Comparison of ENCODE assay signal across 10 cellular contexts in genomic region chr4:73726000-73726399, GRCh38. TPM values are rescaled to one million over a fixed set of nuclear protein-coding genes. Genes with fewer than 3 reads are reported as not detected.
DNase-seq lines count a peak whose midpoint lies in the region; ATAC-seq, FAIRE-seq and TF ChIP-seq lines count a peak whose summit lies in the region.
"Had no signal": no experiment of that assay in that cellular context is flagged by ENCODE, and none has a peak within 500 bp of the region (broad histone marks: within the 10 kb centered on the region; RNA-seq: fewer than 3 reads in every experiment).

No MANE protein-coding gene starts in this region.

- POLR2A ChIA-PET in A549 (lab: Yijun Ruan, JAX): interaction anchor here (0.7 to 1.0 kb wide), 2 partner anchors 145 to 385 kb away, joined by 3 to 4 read pairs; no protein-coding TSS in a partner anchor

- H3K4me3 Mint-ChIP-seq in T-helper 17 cell: no peak overlapping the region
- H3K4me3 Mint-ChIP-seq: CD4-positive, CD25-positive, alpha-beta regulatory T cell had no signal

- H3K4me3 ChIP-seq in A549: no peak overlapping the region
- no peak overlapping the region for H3K4me3 ChIP-seq in astrocyte of the spinal cord (ENCODE audit: low read depth, low read length)
- H3K4me3 ChIP-seq in kidney epithelial cell (ENCODE audit: low read depth, low read length): no peak overlapping the region

- CTCF ChIA-PET in A549 (lab: Yijun Ruan, JAX): interaction anchor here (1.4 to 1.6 kb wide), 2 partner anchors 64 to 72 kb away, joined by 4 read pairs; no protein-coding TSS in a partner anchor

- no peaks in the 10 kb centered on the region for H3K4me1 Mint-ChIP-seq in T-helper 17 cell
- H3K4me1 Mint-ChIP-seq: CD4-positive, CD25-positive, alpha-beta regulatory T cell had no signal

- in situ Hi-C loops in astrocyte of the spinal cord (cut with HindIII; ENCODE audit: low sequenced_read_pairs): no loop called here

- peaks cover 6% of the 10 kb centered on the region for H3K27me3 Mint-ChIP-seq in T-helper 17 cell
- H3K27me3 Mint-ChIP-seq: CD4-positive, CD25-positive, alpha-beta regulatory T cell had no signal

- no peak for TF ChIP-seq RAD21 in A549 (conservative IDR thresholded peaks at IDR 0.05 in 1 of 2, IDR thresholded peaks at IDR 0.05 in 1 of 2)

- H3K36me3 ChIP-seq in kidney epithelial cell (ENCODE audit: control insufficient read depth, insufficient read depth, low read length): no peaks in the 10 kb centered on the region

- H3K9me3 ChIP-seq in A549: no peaks in the 10 kb centered on the region
- no peaks in the 10 kb centered on the region for H3K9me3 ChIP-seq in T-helper 17 cell (ENCODE audit: control insufficient read depth, low read length, poor library complexity, severe bottlenecking)

- no peak for TF ChIP-seq EP300 in A549 (IDR thresholded peaks at IDR 0.05)

- no peak for FAIRE-seq in A549 (lab: Jason Lieb, UNC)
- FAIRE-seq: H1 had no signal

- peak overlapping the region; percentile 67 to 83 for H3K27ac ChIP-seq in A549

- H3K27ac Mint-ChIP-seq in T-helper 17 cell: no peak overlapping the region

- no peaks in the 10 kb centered on the region for H3K27me3 ChIP-seq in kidney epithelial cell (ENCODE audit: control insufficient read depth, insufficient read depth, low read length)

- DNase-seq in A549 (ENCODE audit: low read depth in 1 of 2, low spot score in 1 of 2) (peak; percentile 52 to 75), HS-27A (ENCODE audit: low read depth) (peak; percentile 87), astrocyte of the spinal cord (ENCODE audit: low read depth, low spot score) (peak; percentile 88), kidney epithelial cell (ENCODE audit: low read depth) (peak; percentile 95), T-helper 17 cell (no peak), nucleus accumbens (lab: John Stamatoyannopoulos, UW) (no peak)
- DNase-seq in activated T-cell treated with anti-CD3 and anti-CD28 coated beads, Interleukin-2, amount 50 U/mL, for 1 hour: no peak
- DNase-seq: CD4-positive, CD25-positive, alpha-beta regulatory T cell had no signal

- H3K4me1 ChIP-seq in A549: peaks cover 56% of the 10 kb centered on the region

- peak overlapping the region; percentile 53 for H3K4me2 ChIP-seq in A549

- TF ChIP-seq CTCF in A549 (IDR thresholded peaks at IDR 0.05): no peak
- TF ChIP-seq CTCF in astrocyte of the spinal cord (IDR thresholded peaks at IDR 0.05; ENCODE audit: low read depth, low read length): no peak
- TF ChIP-seq CTCF in kidney epithelial cell (IDR thresholded peaks at IDR 0.05; ENCODE audit: insufficient read depth, low read length, poor library complexity, severe bottlenecking): no peak

- WGBS in A549 (ENCODE audit: missing lambda C conversion rate): 11% methylated on average over 1 of the region's 1 CpG

- peak; percentile 82 to 90; a peak in 4 of 6 replicates for ATAC-seq in A549
- no peak for ATAC-seq in GM21526 (IDR thresholded peaks at IDR 0.05; ENCODE audit: low FRiP score, unreplicated experiment)
- no peak for ATAC-seq in T-helper 17 cell

- H3K36me3 Mint-ChIP-seq in T-helper 17 cell (ENCODE audit: low read depth): no peaks in the 10 kb centered on the region
- H3K36me3 Mint-ChIP-seq: CD4-positive, CD25-positive, alpha-beta regulatory T cell had no signal

- TF ChIP-seq POLR2A in A549 (IDR thresholded peaks at IDR 0.05; ENCODE audit: low read length): no peak

TF ChIP-seq in A549, 52 proteins besides CTCF, POLR2A, EP300 and RAD21:
- peak; percentile 26; the same call in 1 of the 2 replicates for TF ChIP-seq JUNB (IDR thresholded peaks at IDR 0.05)
- TF ChIP-seq MAX (IDR thresholded peaks at IDR 0.05): 0 out of 2 replicates have a peak, but pooled peaks have one; percentile 21
- TF ChIP-seq FOSL2 (IDR thresholded peaks at IDR 0.05): no peak
- TF ChIP-seq FOSL2 (CRISPR knock-in tag; IDR thresholded peaks at IDR 0.05): peak; percentile 66
- peak; percentile 10 for TF ChIP-seq MAFK (IDR thresholded peaks at IDR 0.05; ENCODE audit: partially characterized antibody)
- TF ChIP-seq, protein P1, sequence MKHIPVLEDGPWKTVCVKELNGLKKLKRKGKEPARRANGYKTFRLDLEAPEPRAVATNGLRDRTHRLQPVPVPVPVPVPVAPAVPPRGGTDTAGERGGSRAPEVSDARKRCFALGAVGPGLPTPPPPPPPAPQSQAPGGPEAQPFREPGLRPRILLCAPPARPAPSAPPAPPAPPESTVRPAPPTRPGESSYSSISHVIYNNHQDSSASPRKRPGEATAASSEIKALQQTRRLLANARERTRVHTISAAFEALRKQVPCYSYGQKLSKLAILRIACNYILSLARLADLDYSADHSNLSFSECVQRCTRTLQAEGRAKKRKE (CRISPR knock-in tag; IDR thresholded peaks at IDR 0.05; ENCODE audit: low read depth): no peak

RNA-seq across cellular contexts. Expression of gene CXCL8, which starts 14.4 kb away (rescaled TPM):
- polyA plus RNA-seq in A549 (2011; rRNA removed): 57.2 and 87.7 TPM in 2 replicates
- 7.3 and 9.1 TPM in 2 replicates for polyA plus RNA-seq in A549 (2012; cell fraction: cytosol; rRNA removed)
- polyA plus RNA-seq in A549 (2012; cell fraction: nucleus; rRNA removed): 3.4 and 7.2 TPM in 2 replicates
- 4.0 to 5.6 TPM (median 4.4 TPM) in 3 replicates for polyA plus RNA-seq in A549 (2017; fragmentation: RNase III; extraction: RNeasy Plus Mini Kit Qiagen cat#74134 plus additional on column Dnase treatment)
- 20.2 and 42.4 TPM in 2 replicates for polyA minus RNA-seq in A549 (2011; rRNA and poly(A)+ RNA removed)
- total RNA-seq in kidney epithelial cell: 69.1 and 76.9 TPM in 2 replicates
- 10 to 100 TPM; 16.2 to 41.3 TPM for total RNA-seq in T-helper 17 cell
- total RNA-seq: H1 had no signal
- polyA plus RNA-seq: H1 had no signal

Comparison
In these comparisons a context has a peak if more than half of its experiments do, and no peak if none do; other contexts are left out.
1. ATAC-seq: peak in A549 (2 of 2); none in GM21526 (single experiment) and T-helper 17 cell (single experiment).
2. DNase-seq: peak in A549 (2 of 2), HS-27A (single experiment), astrocyte of the spinal cord (single experiment) and kidney epithelial cell (single experiment); none in T-helper 17 cell (0 of 3), nucleus accumbens (0 of 56) and activated T-cell treated with anti-CD3 and anti-CD28 coated beads, Interleukin-2, amount 50 U/mL, for 1 hour (single experiment).